In genomic region chr12:117195027-117195426, GRCh38 we compare ENCODE assay signal across 7 cellular contexts. TPM values are rescaled to one million over a fixed set of nuclear protein-coding genes. Genes with fewer than 3 reads are reported as not detected.
DNase-seq lines count a peak whose midpoint lies in the region; FAIRE-seq and TF ChIP-seq lines count a peak whose summit lies in the region.
"Not testable (repeated sequence)": the region's sequence is repeated elsewhere in the genome, so short reads cannot be mapped to it uniquely, and the experiment has no call there.

No MANE protein-coding gene starts in this region.

- not testable (repeated sequence) for H3K9me3 ChIP-seq in keratinocyte (ENCODE audit: control insufficient read depth, low read depth, low read length)

- DNase-seq in DMS 273 (lab: John Stamatoyannopoulos, UW; ENCODE audit: unreplicated experiment), result peak; percentile 4
- peak; percentile 28 for DNase-seq in ELF-1 (ENCODE audit: low read depth, low spot score)
- DNase-seq in HT1080 (ENCODE audit: low read depth), result peak; percentile 33
- peak; percentile 93 for DNase-seq in NCI-H2171 treated with DMSO at 0.1 percent for 48 hours (lab: John Stamatoyannopoulos, UW)
- peak; percentile 41 for DNase-seq in SW480 (ENCODE audit: low spot score)
- DNase-seq in epithelial cell of esophagus (ENCODE audit: low read depth), result peak; percentile 55
- not testable (repeated sequence) for DNase-seq in keratinocyte (ENCODE audit: low read depth, low spot score)

- H3K27me3 ChIP-seq in keratinocyte (ENCODE audit: control insufficient read depth, extremely low read depth, insufficient read depth, low read length), result not testable (repeated sequence)

- H2AFZ ChIP-seq in keratinocyte (ENCODE audit: control insufficient read depth, low read length), result not testable (repeated sequence)

- peak overlapping the region; percentile 32 for H3K4me2 ChIP-seq in keratinocyte (ENCODE audit: control insufficient read depth, extremely low read depth, insufficient read depth, low read depth, low read length)

- not testable (repeated sequence) for FAIRE-seq in keratinocyte (lab: Jason Lieb, UNC)

- not testable (repeated sequence) for H3K4me1 ChIP-seq in keratinocyte (ENCODE audit: control insufficient read depth, extremely low read depth, insufficient read depth, low read length)

- not testable (repeated sequence) for TF ChIP-seq CTCF in epithelial cell of esophagus (IDR thresholded peaks at IDR 0.05; ENCODE audit: insufficient read depth, low read depth, low read length, missing control alignments); keratinocyte (optimal IDR thresholded peaks at IDR 0.05 in 1 of 3, IDR thresholded peaks at IDR 0.05 in 1 of 3, conservative IDR thresholded peaks at IDR 0.05 in 1 of 3; ENCODE audit: extremely low read depth in 1 of 3, insufficient read depth in 2 of 3, low read length in 3 of 3)

- H3K36me3 ChIP-seq in keratinocyte (ENCODE audit: control insufficient read depth in 2 of 2, extremely low read depth in 1 of 2, insufficient read depth in 2 of 2, low read length in 2 of 2), result not testable (repeated sequence)

- H3K79me2 ChIP-seq in keratinocyte (ENCODE audit: control insufficient read depth, insufficient read depth, low read length), result not testable (repeated sequence)

- H3K9ac ChIP-seq in keratinocyte (ENCODE audit: control insufficient read depth, extremely low read depth, insufficient read depth, low read length), result not testable (repeated sequence)

- not testable (repeated sequence) for H4K20me1 ChIP-seq in keratinocyte (ENCODE audit: control insufficient read depth, extremely low read depth, insufficient read depth, low read length)

- not testable (repeated sequence) for H3K9me1 ChIP-seq in keratinocyte (ENCODE audit: control insufficient read depth, extremely low read depth, insufficient read depth, low read length)

- dilution Hi-C loops in keratinocyte (cut with MboI; ENCODE audit: extremely low pct_ligation_motif_present, low sequenced_read_pairs), result not testable (repeated sequence)

- not testable (repeated sequence) for H3K27ac ChIP-seq in keratinocyte (ENCODE audit: control insufficient read depth, insufficient read depth, low read length)

- not testable (repeated sequence) for H3K4me3 ChIP-seq in epithelial cell of esophagus (ENCODE audit: low read length); keratinocyte (ENCODE audit: control insufficient read depth in 2 of 3, extremely low read depth in 1 of 3, insufficient read depth in 2 of 3, low read depth in 1 of 3, low read length in 3 of 3)

RNA-seq across cellular contexts. Expression of gene FBXO21, which starts 4.8 kb away (rescaled TPM):
- 36.1 and 60.6 TPM in 2 replicates for total RNA-seq in HT1080 (2014; rRNA removed; shearing (Covaris generic))
- 17.4 and 18.5 TPM in 2 replicates for polyA plus RNA-seq in HT1080 (2015; cell fraction: cytosol; rRNA removed)
- polyA plus RNA-seq in HT1080 (2015; cell fraction: nucleus; rRNA removed), result 29.4 and 37.2 TPM in 2 replicates
- 21.9 to 28.3 TPM (median 23.3 TPM) in 3 replicates for polyA plus RNA-seq in keratinocyte
- 10.6 TPM for polyA plus RNA-seq in keratinocyte (2011; ENCODE audit: low read depth)
- 17.4 and 19.4 TPM in 2 replicates for polyA plus RNA-seq in keratinocyte (2011; cell fraction: cytosol; rRNA removed)
- polyA plus RNA-seq in keratinocyte (2011; cell fraction: nucleus; rRNA removed), result 19.8 and 24.7 TPM in 2 replicates
- 12.7 and 18.4 TPM in 2 replicates for polyA plus RNA-seq in keratinocyte (2012; ENCODE audit: low replicate concordance)
- 31.6 to 50.7 TPM (median 36.1 TPM) in 3 replicates for polyA minus RNA-seq in keratinocyte
- 56.6 TPM for polyA minus RNA-seq in keratinocyte (2011; cell fraction: cytosol; rRNA and poly(A)+ RNA removed)
- polyA minus RNA-seq in keratinocyte (2011; cell fraction: nucleus; rRNA and poly(A)+ RNA removed), result 31.3 and 41.0 TPM in 2 replicates
